1 cellular context compared by ENCODE assay signal in the genomic region with DNA sequence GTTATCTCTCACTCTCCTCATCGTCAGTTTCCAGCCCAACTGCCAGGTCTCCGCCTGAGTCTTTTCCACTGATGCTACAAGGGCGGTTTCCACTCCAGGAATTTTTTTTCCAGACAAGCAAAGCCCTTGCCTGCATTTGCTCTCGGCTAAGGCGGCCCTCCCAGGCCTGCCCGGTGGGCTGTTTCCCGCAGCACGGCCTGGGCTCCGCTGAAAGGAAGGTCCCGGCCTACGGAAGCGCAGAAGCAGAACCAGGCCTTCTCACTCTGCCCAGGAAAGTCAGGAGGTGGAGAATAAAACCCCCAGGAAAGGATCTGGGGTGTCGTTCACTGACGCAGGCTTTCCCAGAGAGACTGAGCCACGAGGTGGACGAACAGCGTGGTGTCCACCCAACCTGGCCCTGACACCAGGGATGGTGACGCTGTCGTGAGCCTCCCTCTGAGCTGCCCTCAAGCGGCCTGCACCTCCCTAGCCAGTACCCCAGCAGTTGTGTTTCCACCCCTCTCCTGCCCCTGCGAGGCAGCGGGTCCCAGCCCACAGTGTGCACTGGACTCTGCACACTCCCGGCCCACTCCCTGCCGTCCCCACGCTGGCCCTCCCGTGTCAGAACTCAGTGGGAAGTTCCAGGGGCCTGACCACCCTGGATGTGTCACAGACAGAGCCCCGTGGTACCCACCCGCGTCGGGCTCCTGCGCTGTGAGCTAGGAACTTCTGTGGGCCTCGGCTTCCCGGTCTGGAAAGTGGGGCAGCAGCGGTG.
TF ChIP-seq lines count a peak whose summit lies in the region.

No MANE protein-coding gene starts in this region.

TF ChIP-seq in IMR-90, 13 proteins besides CTCF, POLR2A, EP300 and RAD21:
- TF ChIP-seq NFE2L2 (IDR thresholded peaks at IDR 0.05; ENCODE audit: low read depth, low read length), result no peak
- TF ChIP-seq CHD1 (IDR thresholded peaks at IDR 0.05; ENCODE audit: low read depth, low read length), result no peak
- no peak for TF ChIP-seq SMC3 (IDR thresholded peaks at IDR 0.05; ENCODE audit: low read depth, low read length)
- TF ChIP-seq USF2 (IDR thresholded peaks at IDR 0.05; ENCODE audit: low read depth, low read length), result no peak
- TF ChIP-seq FOS (IDR thresholded peaks at IDR 0.05; ENCODE audit: low read depth, low read length), result no peak
- TF ChIP-seq CEBPB (IDR thresholded peaks at IDR 0.05; ENCODE audit: low read depth, low read length), result no peak
- TF ChIP-seq BHLHE40 (IDR thresholded peaks at IDR 0.05; ENCODE audit: low read depth, low read length), result no peak
